Comparison of ENCODE assay signal across 36 cellular contexts in genomic region chr9:72996106-72996505, GRCh38. TPM values are rescaled to one million over a fixed set of nuclear protein-coding genes. Genes with fewer than 3 reads are reported as not detected.
DNase-seq lines count a peak whose midpoint lies in the region; FAIRE-seq and TF ChIP-seq lines count a peak whose summit lies in the region.
"Had no signal": no experiment of that assay in that cellular context is flagged by ENCODE, and none has a peak within 500 bp of the region (broad histone marks: within the 10 kb centered on the region; RNA-seq: fewer than 3 reads in every experiment).

No MANE protein-coding gene starts in this region.

- H3K9ac ChIP-seq in H9 (ENCODE audit: extremely low read depth, insufficient read length, low read length) (no peak overlapping the region), neuronal stem cell (ENCODE audit: low read depth, low read length, poor library complexity) (no peak overlapping the region)
- H3K9ac ChIP-seq: neural progenitor cell, parathyroid adenoma had no signal

- H3K27ac ChIP-seq in H9 (ENCODE audit: insufficient read length, low read depth, low read length), result no peak overlapping the region
- H3K27ac ChIP-seq in neuronal stem cell (replicated peaks; ENCODE audit: low read length), result no peak overlapping the region
- H3K27ac ChIP-seq: breast epithelium, C4-2B, left ventricle myocardium inferior, neural progenitor cell, parathyroid adenoma, Peyer's patch, right atrium auricular region, SJSA1, spleen, thyroid gland, WERI-Rb-1 had no signal

- H2BK20ac ChIP-seq in H9 (ENCODE audit: low read depth, low read length, poor library complexity, severe bottlenecking), result no peak overlapping the region

- H3K4me3 ChIP-seq in AG09309 (ENCODE audit: control insufficient read depth, low read depth, low read length), result no peak overlapping the region
- no peak overlapping the region for H3K4me3 ChIP-seq in bronchial epithelial cell (ENCODE audit: low read depth, low read length)
- H3K4me3 ChIP-seq in neuronal stem cell (ENCODE audit: low read length in 2 of 2), result no peak overlapping the region
- H3K4me3 ChIP-seq: breast epithelium, GM23338, left ventricle myocardium inferior, neural progenitor cell, Peyer's patch, right atrium auricular region, SJSA1, spleen, thyroid gland had no signal

- no peak overlapping the region for H3K4me3 Mint-ChIP-seq in H9
- H3K4me3 Mint-ChIP-seq: activated naive CD8-positive, alpha-beta T cell; GM23338; neural progenitor cell; stimulated activated naive CD8-positive, alpha-beta T cell treated with anti-CD3 and anti-CD28 coated beads, Interleukin-15, amount 100 ng/mL, for 72 hours had no signal

- TF ChIP-seq CTCF in AG09309 (IDR thresholded peaks at IDR 0.05; ENCODE audit: control insufficient read depth, insufficient read depth, low read depth, low read length, missing control alignments) (no peak), bronchial epithelial cell (IDR thresholded peaks at IDR 0.05; ENCODE audit: insufficient read depth, low read length, severe bottlenecking) (no peak), H9 (conservative IDR thresholded peaks at IDR 0.05) (no peak)

- H3K27me3 ChIP-seq in bronchial epithelial cell (ENCODE audit: control insufficient read depth, insufficient read depth, low read length) (no peaks in the 10 kb centered on the region), H9 (ENCODE audit: insufficient read depth, low read length) (no peaks in the 10 kb centered on the region), neuronal stem cell (ENCODE audit: control insufficient read depth in 3 of 3, insufficient read depth in 3 of 3, low read depth in 1 of 3, low read length in 3 of 3) (no peaks in the 10 kb centered on the region)
- H3K27me3 ChIP-seq: breast epithelium, neural progenitor cell, Peyer's patch, right atrium auricular region, SJSA1, spleen, thyroid gland had no signal

- no peak overlapping the region for H2BK15ac ChIP-seq in H9 (ENCODE audit: low read depth, low read length)
- no peak overlapping the region for H2BK15ac ChIP-seq in neuronal stem cell (ENCODE audit: low read length)

- H3K18ac ChIP-seq in H9 (ENCODE audit: insufficient read length, low read depth, low read length), result no peak overlapping the region
- H3K18ac ChIP-seq in neuronal stem cell (ENCODE audit: low read length), result no peak overlapping the region

- no CpG with 5 or more reads among the region's 2 CpGs for WGBS in H9 (ENCODE audit: extremely low coverage, insufficient read length, low lambda C conversion rate)
- no CpG with 5 or more reads among the region's 2 CpGs for WGBS in neuronal stem cell (ENCODE audit: extremely low coverage in 2 of 2, insufficient read length in 2 of 2, insufficient replicate concordance in 1 of 2), 2 donors

- H3K36me3 ChIP-seq in bronchial epithelial cell (ENCODE audit: control insufficient read depth, insufficient read depth, low read length) (no peaks in the 10 kb centered on the region), neuronal stem cell (replicated peaks in 1 of 2; ENCODE audit: control insufficient read depth in 2 of 2, insufficient read depth in 2 of 2, low read length in 2 of 2) (no peaks in the 10 kb centered on the region)
- H3K36me3 ChIP-seq: breast epithelium, left ventricle myocardium inferior, neural progenitor cell, Peyer's patch, right atrium auricular region, SJSA1, spleen, thyroid gland, WERI-Rb-1 had no signal

- H2AFZ ChIP-seq in H9 (ENCODE audit: low read length) (no peak overlapping the region), neuronal stem cell (ENCODE audit: low read length) (no peak overlapping the region)
- H2AFZ ChIP-seq: neural progenitor cell, parathyroid adenoma had no signal

- no peaks in the 10 kb centered on the region for H3K36me3 Mint-ChIP-seq in H9 (ENCODE audit: insufficient read depth in 1 of 3, low read depth in 3 of 3)
- H3K36me3 Mint-ChIP-seq: activated naive CD8-positive, alpha-beta T cell; neural progenitor cell had no signal

- H3K79me2 ChIP-seq in H9 (ENCODE audit: insufficient read depth, low read length), result no peaks in the 10 kb centered on the region
- H3K79me2 ChIP-seq: parathyroid adenoma had no signal

- H2BK5ac ChIP-seq in H9 (ENCODE audit: insufficient read length, low read length), result no peak overlapping the region
- no peak overlapping the region for H2BK5ac ChIP-seq in neuronal stem cell (ENCODE audit: low read length)

- H2AK5ac ChIP-seq in H9 (ENCODE audit: insufficient read length, low read length) (no peak overlapping the region), neuronal stem cell (ENCODE audit: low read depth, low read length) (no peak overlapping the region)

- no peak overlapping the region for H4K91ac ChIP-seq in H9 (ENCODE audit: insufficient read length, low read depth, low read length)
- H4K91ac ChIP-seq in neuronal stem cell (ENCODE audit: low read depth, low read length, poor library complexity), result no peak overlapping the region

- peaks cover 4 to 9% of the 10 kb centered on the region in 2 experiments for H3K4me1 Mint-ChIP-seq in H9
- H3K4me1 Mint-ChIP-seq: neural progenitor cell; stimulated activated naive CD8-positive, alpha-beta T cell treated with anti-CD3 and anti-CD28 coated beads, Interleukin-15, amount 100 ng/mL, for 72 hours had no signal

- no peak overlapping the region for H4K8ac ChIP-seq in H9 (replicated peaks; ENCODE audit: insufficient read length, low read depth, low read length)
- no peak overlapping the region for H4K8ac ChIP-seq in neuronal stem cell (ENCODE audit: low read depth, low read length)

- H3K27ac Mint-ChIP-seq in H9, result no peak overlapping the region
- H3K27ac Mint-ChIP-seq: activated naive CD8-positive, alpha-beta T cell; GM23338; neural progenitor cell; stimulated activated naive CD8-positive, alpha-beta T cell treated with anti-CD3 and anti-CD28 coated beads, Interleukin-15, amount 100 ng/mL, for 72 hours had no signal

- H3K27me3 Mint-ChIP-seq in H9 (ENCODE audit: low read depth), result no peaks in the 10 kb centered on the region
- H3K27me3 Mint-ChIP-seq: activated naive CD8-positive, alpha-beta T cell had no signal

- no peak overlapping the region for H3K56ac ChIP-seq in H9 (ENCODE audit: insufficient read length, low read depth, low read length)

- peak; percentile 11 for DNase-seq in AG09309 (ENCODE audit: low read depth)
- peak; percentile 18 for DNase-seq in HT1080 (ENCODE audit: low read depth)
- DNase-seq in bronchial epithelial cell (ENCODE audit: low read depth), result peak; percentile 20
- peak; percentile 52 to 80 for DNase-seq in lung microvascular endothelial cell (ENCODE audit: low read depth in 2 of 2)
- no peak for DNase-seq in H9
- DNase-seq in neuronal stem cell (ENCODE audit: low spot score), result no peak
- no peak for DNase-seq in effector CD8-positive, alpha-beta T cell (lab: John Stamatoyannopoulos, UW)
- no peak for DNase-seq in NOMO-1 treated with dmso at 0.1 percent for 144 hours (lab: John Stamatoyannopoulos, UW; ENCODE audit: unreplicated experiment)
- DNase-seq: activated CD4-positive, alpha-beta T cell treated with anti-CD3 and anti-CD28 coated beads for 48 hours; activated CD8-positive, alpha-beta memory T cell treated with anti-CD3 and anti-CD28 coated beads for 24 hours; activated T-cell treated with anti-CD3 and anti-CD28 coated beads for 4 hours; anterior cingulate cortex; Caco-2; GF-D8; KG1; left ventricle myocardium inferior; NCI-H1436; NCI-H2081; NCI-H69; Peyer's patch; spleen; stimulated activated CD4-positive, alpha-beta T cell treated with anti-CD3 and anti-CD28 coated beads, Interleukin-2, amount 100 ng/mL, for 24 hours; stimulated activated CD8-positive, alpha-beta memory T cell treated with anti-CD3 and anti-CD28 coated beads, Interleukin-4, amount 100 ng/mL, for 48 hours; stimulated activated naive CD8-positive, alpha-beta T cell treated with anti-CD3 and anti-CD28 coated beads, Interleukin-15, amount 100 ng/mL, for 72 hours; T1000; thyroid gland; WERI-Rb-1 had no signal

- H2BK120ac ChIP-seq in H9 (ENCODE audit: low read depth, low read length, poor library complexity, severe bottlenecking) (no peak overlapping the region), neuronal stem cell (ENCODE audit: low read depth, low read length) (no peak overlapping the region)

- no peak overlapping the region for H3K4me2 ChIP-seq in H9 (ENCODE audit: insufficient read depth, insufficient read length, low read length)
- no peak overlapping the region for H3K4me2 ChIP-seq in neuronal stem cell (ENCODE audit: insufficient read depth, low read length, poor library complexity, severe bottlenecking)
- H3K4me2 ChIP-seq: GM23338, neural progenitor cell had no signal

- no peaks in the 10 kb centered on the region for H4K20me1 ChIP-seq in H9 (ENCODE audit: control insufficient read depth, insufficient read depth, insufficient read length)

- H3K14ac ChIP-seq in H9 (ENCODE audit: insufficient read depth, low read length) (no peak overlapping the region), neuronal stem cell (ENCODE audit: low read length) (no peak overlapping the region)

- H3K4me1 ChIP-seq in H9 (ENCODE audit: insufficient read depth, low read length) (no peaks in the 10 kb centered on the region), neuronal stem cell (ENCODE audit: control insufficient read depth in 2 of 2, insufficient read depth in 1 of 2, low read depth in 1 of 2, low read length in 2 of 2) (no peaks in the 10 kb centered on the region)
- H3K4me1 ChIP-seq: breast epithelium, neural progenitor cell, parathyroid adenoma, Peyer's patch, SJSA1, thyroid gland had no signal

- H3K4ac ChIP-seq in H9 (ENCODE audit: low read depth, low read length) (no peak overlapping the region), neuronal stem cell (ENCODE audit: low read length) (no peak overlapping the region)

- H2BK12ac ChIP-seq in H9 (ENCODE audit: insufficient read length, low read depth, low read length) (no peak overlapping the region), neuronal stem cell (ENCODE audit: low read length) (no peak overlapping the region)

- H3K79me1 ChIP-seq in H9 (ENCODE audit: insufficient read depth, low read depth, low read length, poor library complexity, severe bottlenecking) (no peaks in the 10 kb centered on the region), neuronal stem cell (ENCODE audit: low read depth, low read length) (no peaks in the 10 kb centered on the region)

- no peaks in the 10 kb centered on the region for H3K23me2 ChIP-seq in H9 (ENCODE audit: insufficient read length, low read depth, low read length, poor library complexity, severe bottlenecking)

- H3K9me3 ChIP-seq in H9 (ENCODE audit: control insufficient read depth, low read depth, low read length) (no peaks in the 10 kb centered on the region), neuronal stem cell (replicated peaks in 1 of 2; ENCODE audit: control insufficient read depth in 2 of 2, insufficient read depth in 1 of 2, low read depth in 1 of 2, low read length in 2 of 2) (peaks cover 0 to 1% of the 10 kb centered on the region in 2 donors)
- H3K9me3 ChIP-seq: Caco-2, left ventricle myocardium inferior, Peyer's patch, right atrium auricular region, SJSA1, spleen, thyroid gland had no signal

- H3T11ph ChIP-seq in H9 (ENCODE audit: low read length), result no peak overlapping the region

- H3K23ac ChIP-seq in H9 (ENCODE audit: insufficient read length, low read depth, low read length) (no peak overlapping the region), neuronal stem cell (ENCODE audit: low read depth, low read length, poor library complexity) (no peak overlapping the region)

- no peaks in the 10 kb centered on the region for H3K9me3 Mint-ChIP-seq in H9
- H3K9me3 Mint-ChIP-seq: GM23338; neural progenitor cell; stimulated activated naive CD8-positive, alpha-beta T cell treated with anti-CD3 and anti-CD28 coated beads, Interleukin-15, amount 100 ng/mL, for 72 hours had no signal

- no peak overlapping the region for H4K5ac ChIP-seq in H9 (ENCODE audit: insufficient read length, low read depth, low read length)

- no peak for FAIRE-seq in bronchial epithelial cell (lab: Jason Lieb, UNC)
- FAIRE-seq: keratinocyte had no signal

RNA-seq across cellular contexts. Expression of gene ALDH1A1, which starts 43.3 kb away (rescaled TPM):
- total RNA-seq in HT1080 (2014; rRNA removed; shearing (Covaris generic)), result 0.14 and 0.17 TPM in 2 replicates
- polyA plus RNA-seq in HT1080 (2015; cell fraction: cytosol; rRNA removed), result 0.06 TPM in 1 of 2 replicates, not detected in the other
- not detected in 2 replicates for polyA plus RNA-seq in HT1080 (2015; cell fraction: nucleus; rRNA removed)
- total RNA-seq in bronchial epithelial cell (5.0 and 20.1 TPM in 2 replicates), lung microvascular endothelial cell (1,079 and 3,265 TPM in 2 replicates), H9 (2021) (0.68 and 1.1 TPM in 2 replicates)
- polyA plus RNA-seq in neuronal stem cell (2013, experiment 1 of 2), result 0.11 TPM
- 0.12 TPM for polyA plus RNA-seq in neuronal stem cell (2013, experiment 2 of 2)
- total RNA-seq: SJSA1 had no signal

Comparison
In these comparisons a context has a peak if more than half of its experiments do, and no peak if none do; other contexts are left out.
1. DNase-seq: peak in AG09309 (single experiment), HT1080 (single experiment), bronchial epithelial cell (single experiment) and lung microvascular endothelial cell (2 of 2); none in H9 (single experiment), neuronal stem cell (single experiment), effector CD8-positive, alpha-beta T cell (single experiment) and NOMO-1 treated with dmso at 0.1 percent for 144 hours (single experiment).
2. RNA of gene ALDH1A1, which starts 43.3 kb away (total RNA-seq): 1,079 to 3,265 TPM in lung microvascular endothelial cell; 5.0 to 20.1 TPM in bronchial epithelial cell, 0.68 to 1.1 TPM in H9 and 0.14 to 0.17 TPM in HT1080; every median in the first group is over 10 times any median in the second.